8 cellular contexts compared by ENCODE assay signal in genomic region chr6:26520088-26520839, GRCh38. TPM values are rescaled to one million over a fixed set of nuclear protein-coding genes. Genes with fewer than 3 reads are reported as not detected.
DNase-seq lines count a peak whose midpoint lies in the region; ATAC-seq, FAIRE-seq and TF ChIP-seq lines count a peak whose summit lies in the region.

No MANE protein-coding gene starts in this region.

- H3K27ac ChIP-seq in astrocyte (ENCODE audit: low read depth, low read length), result peak overlapping the region; percentile 75
- H3K27ac ChIP-seq in smooth muscle cell (ENCODE audit: low read depth), result peak overlapping the region; percentile 87

- POLR2A ChIA-PET in AG04449 (lab: Yijun Ruan, JAX), result interaction anchor here (1.2 to 1.5 kb wide), 4 partner anchors 13 to 178 kb away, joined by 3 to 5 read pairs (median 4); no protein-coding TSS in a partner anchor

- H3K4me3 Mint-ChIP-seq in astrocyte (ENCODE audit: unreplicated experiment), result peak overlapping the region; percentile 79

- no peaks in the 10 kb centered on the region for H3K36me3 Mint-ChIP-seq in astrocyte (ENCODE audit: low read depth, unreplicated experiment)

- H3K9me3 Mint-ChIP-seq in astrocyte (ENCODE audit: unreplicated experiment), result no peaks in the 10 kb centered on the region

- WGBS in smooth muscle cell (ENCODE audit: low lambda C conversion rate), result 25% methylated on average over 21 of the region's 22 CpGs

- H3K4me3 ChIP-seq in AG04449 (ENCODE audit: low read depth, low read length) (peak overlapping the region; percentile 55), astrocyte (ENCODE audit: insufficient read depth, low read depth, low read length) (peak overlapping the region; percentile 56), smooth muscle cell (peak overlapping the region; percentile 70)

- H3K27me3 ChIP-seq in astrocyte (ENCODE audit: insufficient read depth, low read length) (no peaks in the 10 kb centered on the region), smooth muscle cell (ENCODE audit: low read depth) (no peaks in the 10 kb centered on the region)

- H2AFZ ChIP-seq in astrocyte (ENCODE audit: low read depth, low read length), result peak overlapping the region; percentile 90
- H2AFZ ChIP-seq in smooth muscle cell (ENCODE audit: low read depth), result peak overlapping the region; percentile 98

- H3K4me2 ChIP-seq in astrocyte (ENCODE audit: low read length) (peak overlapping the region; percentile 83), smooth muscle cell (peak overlapping the region; percentile 89)

- H3K27ac Mint-ChIP-seq in astrocyte (ENCODE audit: unreplicated experiment), result peak overlapping the region; percentile 87

- TF ChIP-seq CTCF in AG04449 (IDR thresholded peaks at IDR 0.05; ENCODE audit: insufficient read depth, low read length, missing control alignments), result no peak
- no peak for TF ChIP-seq CTCF in astrocyte (IDR thresholded peaks at IDR 0.05; ENCODE audit: insufficient read depth, low read depth, low read length)
- no peak for TF ChIP-seq CTCF in smooth muscle cell (IDR thresholded peaks at IDR 0.05; ENCODE audit: borderline replicate concordance, insufficient read depth, poor library complexity, severe bottlenecking)

- H3F3A ChIP-seq in smooth muscle cell (ENCODE audit: low read depth), result peaks cover 7% of the 10 kb centered on the region

- H3K79me2 ChIP-seq in astrocyte (ENCODE audit: insufficient read depth, low read length) (no peaks in the 10 kb centered on the region), smooth muscle cell (ENCODE audit: low read depth) (peaks cover 15% of the 10 kb centered on the region)

- ATAC-seq in GM18873 (IDR thresholded peaks at IDR 0.05; ENCODE audit: low FRiP score, unreplicated experiment), result peak; percentile 24
- peak; percentile 26 for ATAC-seq in HG03097 (IDR thresholded peaks at IDR 0.05; ENCODE audit: low FRiP score, unreplicated experiment)

- H3K4me1 Mint-ChIP-seq in astrocyte (ENCODE audit: low read depth, unreplicated experiment), result peaks cover 14% of the 10 kb centered on the region

- CTCF ChIA-PET in AG04449 (lab: Yijun Ruan, JAX), result interaction anchor here (1.2 to 2.8 kb wide), 3 partner anchors 12 to 181 kb away, joined by 3 to 20 read pairs (median 5); no protein-coding TSS in a partner anchor

- peak overlapping the region; percentile 58 for H3K9ac ChIP-seq in astrocyte (ENCODE audit: low read length)
- H3K9ac ChIP-seq in smooth muscle cell (ENCODE audit: low read depth), result no peak overlapping the region

- no peak for FAIRE-seq in astrocyte (lab: Jason Lieb, UNC)

- H3K4me1 ChIP-seq in astrocyte (ENCODE audit: insufficient read depth, low read length) (no peaks in the 10 kb centered on the region), smooth muscle cell (ENCODE audit: low read depth) (peaks cover 23% of the 10 kb centered on the region)

- DNase-seq in AG04449 (ENCODE audit: low read depth, low spot score) (no peak), NCI-H446 treated with DMSO at 0.1 percent for 48 hours (lab: John Stamatoyannopoulos, UW) (peak; percentile 72), astrocyte (ENCODE audit: low read depth) (peak; percentile 51), inferior parietal cortex (ENCODE audit: extremely low spot score) (peak; percentile 70), smooth muscle cell (lab: John Stamatoyannopoulos, UW; ENCODE audit: unreplicated experiment) (no peak), NCI-H2107 (lab: John Stamatoyannopoulos, UW) (no peak)

- H3K36me3 ChIP-seq in astrocyte (ENCODE audit: insufficient read depth, low read length) (no peaks in the 10 kb centered on the region), smooth muscle cell (ENCODE audit: low read depth) (no peaks in the 10 kb centered on the region)

- H3K27me3 Mint-ChIP-seq in astrocyte (ENCODE audit: low read depth, unreplicated experiment), result no peaks in the 10 kb centered on the region

- H4K20me1 ChIP-seq in astrocyte (ENCODE audit: insufficient read depth, low read length) (no peaks in the 10 kb centered on the region), smooth muscle cell (ENCODE audit: low read depth) (no peaks in the 10 kb centered on the region)

- no peaks in the 10 kb centered on the region for H3K9me3 ChIP-seq in astrocyte (ENCODE audit: insufficient read depth, low read depth, low read length)
- no peaks in the 10 kb centered on the region for H3K9me3 ChIP-seq in smooth muscle cell (replicated peaks; ENCODE audit: low read depth)

RNA-seq across cellular contexts. Expression of gene HMGN4, which starts 17.9 kb away (rescaled TPM):
- total RNA-seq in astrocyte (46.2 and 49.4 TPM in 2 replicates), smooth muscle cell (53.6 and 75.0 TPM in 2 replicates)
- polyA plus RNA-seq in smooth muscle cell, result 38.2 and 39.4 TPM in 2 replicates

RNA-seq across cellular contexts. Expression of gene BTN1A1, which starts 20.2 kb away (rescaled TPM):
- total RNA-seq in astrocyte (not detected in 2 replicates), smooth muscle cell (0.27 TPM in 1 of 2 replicates, not detected in the other)
- polyA plus RNA-seq in smooth muscle cell, result not detected in 2 replicates

Comparison
In these comparisons a context has a peak if more than half of its experiments do, and no peak if none do; other contexts are left out.
1. DNase-seq: peak in NCI-H446 treated with DMSO at 0.1 percent for 48 hours (single experiment), astrocyte (single experiment) and inferior parietal cortex (single experiment); none in AG04449 (single experiment), smooth muscle cell (single experiment) and NCI-H2107 (single experiment).
2. Peak in every context shown above with its lines, with median percentiles within 50 percentile points of each other: H3K4me3 ChIP-seq.